In the genomic region with DNA sequence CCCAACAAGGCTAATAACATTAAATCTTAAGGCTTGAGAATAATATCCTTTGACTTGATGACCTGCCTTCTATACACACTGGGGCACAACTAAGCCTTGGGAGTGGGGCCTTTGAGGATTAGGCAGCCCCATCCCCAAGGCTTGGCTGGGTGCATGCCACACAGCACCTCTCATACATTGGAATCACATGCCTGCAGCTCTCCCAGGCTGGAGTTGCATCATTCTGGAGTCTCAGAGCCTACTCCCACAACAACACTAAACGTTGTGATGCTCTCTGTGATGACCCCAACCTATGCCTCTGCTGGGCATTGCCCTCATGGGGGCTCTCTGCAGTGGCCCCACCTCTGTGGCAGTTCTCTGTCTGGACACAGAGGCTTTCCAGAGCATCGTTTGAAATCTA, we compare ENCODE assay signal across 15 cellular contexts.
"Had no signal": no experiment of that assay in that cellular context is flagged by ENCODE, and none has a peak within 500 bp of the region (broad histone marks: within the 10 kb centered on the region; RNA-seq: fewer than 3 reads in every experiment).

No MANE protein-coding gene starts in this region.

- H3K27ac ChIP-seq: ascending aorta, foreskin keratinocyte, psoas muscle, thyroid gland, uterus had no signal

- H3K9me3 ChIP-seq: ascending aorta, psoas muscle, thyroid gland, uterus had no signal

- H3K27me3 ChIP-seq: ascending aorta, foreskin keratinocyte, thyroid gland, uterus had no signal

- H3K4me1 ChIP-seq: ascending aorta, foreskin keratinocyte, psoas muscle, thyroid gland, uterus had no signal

- ATAC-seq: activated T-cell treated with anti-CD3 and anti-CD28 coated beads, Interleukin-2, amount 50 U/mL, for 4 hours; foreskin keratinocyte; left lobe of liver; psoas muscle had no signal

- DNase-seq: activated CD4-positive, alpha-beta memory T cell treated with anti-CD3 and anti-CD28 coated beads for 36 hours; activated CD4-positive, alpha-beta T cell treated with anti-CD3 and anti-CD28 coated beads for 1 hour; activated gamma-delta T cell treated with Interleukin-2 at 50 U/mL for 16 hours; activated naive CD8-positive, alpha-beta T cell treated with anti-CD3 and anti-CD28 coated beads, Interleukin-2, amount 10 ng/mL, durations not matched to agents 7 days and 5 days; activated T-cell treated with anti-CD3 and anti-CD28 coated beads, Interleukin-2, amount 50 U/mL, for 4 hours; erythroblast; mammary epithelial cell; psoas muscle; stimulated activated CD4-positive, alpha-beta T cell treated with anti-CD3 and anti-CD28 coated beads, Interleukin-15, amount 100 ng/mL, for 24 hours; SW 1271; thyroid gland; uterus had no signal

- H3K36me3 ChIP-seq: ascending aorta, thyroid gland, uterus had no signal

- H3K4me3 ChIP-seq: ascending aorta, psoas muscle, thyroid gland, uterus had no signal
